In genomic region chr6:34696189-34696738, GRCh38 we compare ENCODE assay signal across 8 cellular contexts.
DNase-seq lines count a peak whose midpoint lies in the region; ATAC-seq and TF ChIP-seq lines count a peak whose summit lies in the region.

No MANE protein-coding gene starts in this region.

- no peaks in the 10 kb centered on the region for H3K9me3 ChIP-seq in neutrophil

- peak; percentile 29 for ATAC-seq in GM18907 (IDR thresholded peaks at IDR 0.05; ENCODE audit: unreplicated experiment)
- ATAC-seq in HG03108 (IDR thresholded peaks at IDR 0.05; ENCODE audit: unreplicated experiment): peak; percentile 21

- DNase-seq in AG08395 (ENCODE audit: low spot score) (peak; percentile 38), UCSD-AML1 (lab: John Stamatoyannopoulos, UW; ENCODE audit: unreplicated experiment) (peak; percentile 72), fibroblast of pulmonary artery (ENCODE audit: low read depth) (peak; percentile 43), NCI-H2107 (lab: John Stamatoyannopoulos, UW) (no peak), LoVo (ENCODE audit: low spot score) (no peak)

- peak overlapping the region; percentile 93 for H3K27ac ChIP-seq in neutrophil

- no peak for TF ChIP-seq CTCF in fibroblast of pulmonary artery (IDR thresholded peaks at IDR 0.05; ENCODE audit: low read length, missing control alignments)
- TF ChIP-seq CTCF in neutrophil (IDR thresholded peaks at IDR 0.05): no peak

- no peaks in the 10 kb centered on the region for H3K36me3 ChIP-seq in neutrophil

- peaks cover 27 to 28% of the 10 kb centered on the region in 2 experiments for H3K4me1 ChIP-seq in neutrophil (ENCODE audit: control insufficient read depth in 1 of 2, insufficient read depth in 1 of 2, low read depth in 1 of 2, low read length in 1 of 2)

- H3K4me3 ChIP-seq in fibroblast of pulmonary artery (replicated peaks; ENCODE audit: low read depth, low read length): peak overlapping the region; percentile 90
- peak overlapping the region; percentile 75 to 90 for H3K4me3 ChIP-seq in neutrophil (ENCODE audit: low read depth in 1 of 2, low read length in 1 of 2)

- H3K27me3 ChIP-seq in neutrophil: no peaks in the 10 kb centered on the region

Comparison
In these comparisons a context has a peak if more than half of its experiments do, and no peak if none do; other contexts are left out.
1. DNase-seq: peak in AG08395 (single experiment), UCSD-AML1 (single experiment) and fibroblast of pulmonary artery (single experiment); none in NCI-H2107 (single experiment) and LoVo (single experiment).